Comparison of ENCODE assay signal across 1 cellular context in genomic region chr12:103530352-103530751, GRCh38.
TF ChIP-seq lines count a peak whose summit lies in the region.

No MANE protein-coding gene starts in this region.

TF ChIP-seq in GM23338, 12 proteins besides CTCF, POLR2A, EP300 and RAD21:
- no peak for TF ChIP-seq ZNF114 (CRISPR knock-in tag; IDR thresholded peaks at IDR 0.05)
- TF ChIP-seq, protein P1, sequence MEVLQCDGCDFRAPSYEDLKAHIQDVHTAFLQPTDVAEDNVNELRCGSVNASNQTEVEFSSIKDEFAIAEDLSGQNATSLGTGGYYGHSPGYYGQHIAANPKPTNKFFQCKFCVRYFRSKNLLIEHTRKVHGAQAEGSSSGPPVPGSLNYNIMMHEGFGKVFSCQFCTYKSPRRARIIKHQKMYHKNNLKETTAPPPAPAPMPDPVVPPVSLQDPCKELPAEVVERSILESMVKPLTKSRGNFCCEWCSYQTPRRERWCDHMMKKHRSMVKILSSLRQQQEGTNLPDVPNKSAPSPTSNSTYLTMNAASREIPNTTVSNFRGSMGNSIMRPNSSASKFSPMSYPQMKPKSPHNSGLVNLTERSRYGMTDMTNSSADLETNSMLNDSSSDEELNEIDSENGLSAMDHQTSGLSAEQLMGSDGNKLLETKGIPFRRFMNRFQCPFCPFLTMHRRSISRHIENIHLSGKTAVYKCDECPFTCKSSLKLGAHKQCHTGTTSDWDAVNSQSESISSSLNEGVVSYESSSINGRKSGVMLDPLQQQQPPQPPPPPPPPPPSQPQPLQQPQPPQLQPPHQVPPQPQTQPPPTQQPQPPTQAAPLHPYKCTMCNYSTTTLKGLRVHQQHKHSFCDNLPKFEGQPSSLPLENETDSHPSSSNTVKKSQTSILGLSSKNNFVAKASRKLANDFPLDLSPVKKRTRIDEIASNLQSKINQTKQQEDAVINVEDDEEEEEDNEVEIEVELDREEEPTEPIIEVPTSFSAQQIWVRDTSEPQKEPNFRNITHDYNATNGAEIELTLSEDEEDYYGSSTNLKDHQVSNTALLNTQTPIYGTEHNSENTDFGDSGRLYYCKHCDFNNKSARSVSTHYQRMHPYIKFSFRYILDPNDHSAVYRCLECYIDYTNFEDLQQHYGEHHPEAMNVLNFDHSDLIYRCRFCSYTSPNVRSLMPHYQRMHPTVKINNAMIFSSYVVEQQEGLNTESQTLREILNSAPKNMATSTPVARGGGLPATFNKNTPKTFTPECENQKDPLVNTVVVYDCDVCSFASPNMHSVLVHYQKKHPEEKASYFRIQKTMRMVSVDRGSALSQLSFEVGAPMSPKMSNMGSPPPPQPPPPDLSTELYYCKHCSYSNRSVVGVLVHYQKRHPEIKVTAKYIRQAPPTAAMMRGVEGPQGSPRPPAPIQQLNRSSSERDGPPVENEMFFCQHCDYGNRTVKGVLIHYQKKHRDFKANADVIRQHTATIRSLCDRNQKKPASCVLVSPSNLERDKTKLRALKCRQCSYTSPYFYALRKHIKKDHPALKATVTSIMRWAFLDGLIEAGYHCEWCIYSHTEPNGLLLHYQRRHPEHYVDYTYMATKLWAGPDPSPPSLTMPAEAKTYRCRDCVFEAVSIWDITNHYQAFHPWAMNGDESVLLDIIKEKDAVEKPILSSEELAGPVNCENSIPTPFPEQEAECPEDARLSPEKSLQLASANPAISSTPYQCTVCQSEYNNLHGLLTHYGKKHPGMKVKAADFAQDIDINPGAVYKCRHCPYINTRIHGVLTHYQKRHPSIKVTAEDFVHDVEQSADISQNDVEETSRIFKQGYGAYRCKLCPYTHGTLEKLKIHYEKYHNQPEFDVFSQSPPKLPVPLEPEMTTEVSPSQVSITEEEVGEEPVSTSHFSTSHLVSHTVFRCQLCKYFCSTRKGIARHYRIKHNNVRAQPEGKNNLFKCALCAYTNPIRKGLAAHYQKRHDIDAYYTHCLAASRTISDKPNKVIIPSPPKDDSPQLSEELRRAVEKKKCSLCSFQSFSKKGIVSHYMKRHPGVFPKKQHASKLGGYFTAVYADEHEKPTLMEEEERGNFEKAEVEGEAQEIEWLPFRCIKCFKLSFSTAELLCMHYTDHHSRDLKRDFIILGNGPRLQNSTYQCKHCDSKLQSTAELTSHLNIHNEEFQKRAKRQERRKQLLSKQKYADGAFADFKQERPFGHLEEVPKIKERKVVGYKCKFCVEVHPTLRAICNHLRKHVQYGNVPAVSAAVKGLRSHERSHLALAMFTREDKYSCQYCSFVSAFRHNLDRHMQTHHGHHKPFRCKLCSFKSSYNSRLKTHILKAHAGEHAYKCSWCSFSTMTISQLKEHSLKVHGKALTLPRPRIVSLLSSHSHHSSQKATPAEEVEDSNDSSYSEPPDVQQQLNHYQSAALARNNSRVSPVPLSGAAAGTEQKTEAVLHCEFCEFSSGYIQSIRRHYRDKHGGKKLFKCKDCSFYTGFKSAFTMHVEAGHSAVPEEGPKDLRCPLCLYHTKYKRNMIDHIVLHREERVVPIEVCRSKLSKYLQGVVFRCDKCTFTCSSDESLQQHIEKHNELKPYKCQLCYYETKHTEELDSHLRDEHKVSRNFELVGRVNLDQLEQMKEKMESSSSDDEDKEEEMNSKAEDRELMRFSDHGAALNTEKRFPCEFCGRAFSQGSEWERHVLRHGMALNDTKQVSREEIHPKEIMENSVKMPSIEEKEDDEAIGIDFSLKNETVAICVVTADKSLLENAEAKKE (CRISPR knock-in tag; IDR thresholded peaks at IDR 0.05): no peak
- TF ChIP-seq REST (IDR thresholded peaks at IDR 0.05; ENCODE audit: unreplicated experiment): no peak
- TF ChIP-seq CREB1 (CRISPR knock-in tag; IDR thresholded peaks at IDR 0.05; ENCODE audit: low read depth): no peak
- TF ChIP-seq ZNF331 (CRISPR knock-in tag; IDR thresholded peaks at IDR 0.05; ENCODE audit: low read depth): no peak
- TF ChIP-seq STAT1 (IDR thresholded peaks at IDR 0.05; ENCODE audit: unreplicated experiment): no peak
- no peak for TF ChIP-seq JUNB (IDR thresholded peaks at IDR 0.05; ENCODE audit: unreplicated experiment)
- TF ChIP-seq NANOG (IDR thresholded peaks at IDR 0.05; ENCODE audit: borderline replicate concordance): no peak
- TF ChIP-seq EZH2 (IDR thresholded peaks at IDR 0.05; ENCODE audit: low read depth, unreplicated experiment): no peak
- TF ChIP-seq ETS1 (IDR thresholded peaks at IDR 0.05): no peak
- no peak for TF ChIP-seq POLR2AphosphoS5 (IDR thresholded peaks at IDR 0.05; ENCODE audit: low read depth)
- no peak for TF ChIP-seq EZH2phosphoT487 (IDR thresholded peaks at IDR 0.05; ENCODE audit: unreplicated experiment)
